11 cellular contexts compared by ENCODE assay signal in the genomic region with DNA sequence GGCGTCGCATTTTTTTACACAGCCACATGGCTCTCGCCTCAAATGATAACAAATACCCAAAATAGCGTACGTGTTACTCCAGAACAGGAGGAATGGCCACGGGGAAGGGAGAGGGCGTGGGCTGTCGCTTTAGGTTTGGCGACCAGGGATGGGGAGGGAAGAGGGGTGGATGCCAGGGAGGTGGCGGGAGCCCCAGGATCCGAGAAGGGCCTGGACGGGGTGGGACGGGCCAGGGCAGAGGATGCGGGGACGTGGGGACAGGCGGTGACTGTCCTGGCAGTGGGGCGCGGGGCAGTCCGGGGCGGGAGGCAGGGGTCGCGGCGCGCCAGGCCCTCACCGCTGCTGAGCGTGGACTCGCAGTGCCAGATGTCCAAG. TPM values are rescaled to one million over a fixed set of nuclear protein-coding genes. Genes with fewer than 3 reads are reported as not detected.
DNase-seq lines count a peak whose midpoint lies in the region; ATAC-seq and TF ChIP-seq lines count a peak whose summit lies in the region.
"Had no signal": no experiment of that assay in that cellular context is flagged by ENCODE, and none has a peak within 500 bp of the region (broad histone marks: within the 10 kb centered on the region; RNA-seq: fewer than 3 reads in every experiment).

No MANE protein-coding gene starts in this region.

- no peaks in the 10 kb centered on the region for H3K9me3 ChIP-seq in SK-N-SH
- H3K9me3 ChIP-seq in colonic mucosa: no peaks in the 10 kb centered on the region
- no peaks in the 10 kb centered on the region for H3K9me3 ChIP-seq in lower lobe of right lung
- no peaks in the 10 kb centered on the region for H3K9me3 ChIP-seq in tibial nerve

- H3K9me2 ChIP-seq in SK-N-SH: no peaks in the 10 kb centered on the region

- 0 out of 4 replicates have a peak overlapping the region, but pooled peaks of 1 of the 2 experiments have one; percentile 23 for H3K4me3 ChIP-seq in SK-N-SH (ENCODE audit: low read depth in 2 of 2, low read length in 1 of 2)
- H3K4me3 ChIP-seq in colonic mucosa: peak overlapping the region; percentile 37
- peak overlapping the region; percentile 55 for H3K4me3 ChIP-seq in lower lobe of right lung
- peak overlapping the region; percentile 44 to 76 (median 45) for H3K4me3 ChIP-seq in tibial nerve

- no peaks in the 10 kb centered on the region for H3K79me2 ChIP-seq in SK-N-SH (ENCODE audit: insufficient read depth)

- H4K20me1 ChIP-seq in SK-N-SH (ENCODE audit: insufficient read depth): no peaks in the 10 kb centered on the region

- no peak for ATAC-seq in SK-N-SH treated with all-trans-retinoic acid at 6 μM for 48 hours
- peak; percentile 18 to 31 for ATAC-seq in lower lobe of right lung

- peak overlapping the region; percentile 79 for H3K4me2 ChIP-seq in SK-N-SH

- WGBS in SK-N-SH (ENCODE audit: low lambda C conversion rate): 5% methylated on average over 12 of the region's 27 CpGs
- 0 to 33% methylated on average over 9 to 25 of the region's 27 CpGs for WGBS in tibial nerve, 2 donors

- CTCF ChIA-PET in SK-N-SH (lab: Yijun Ruan, JAX): no interaction called here

- no peak overlapping the region; the same call in 1 of the 2 replicates for H2AFZ ChIP-seq in SK-N-SH (ENCODE audit: low read depth)

- H3K36me3 ChIP-seq in SK-N-SH (replicated peaks in 1 of 2; ENCODE audit: control insufficient read depth in 1 of 2, insufficient read depth in 2 of 2, low read length in 1 of 2): no peaks in the 10 kb centered on the region
- no peaks in the 10 kb centered on the region for H3K36me3 ChIP-seq in colonic mucosa
- no peaks in the 10 kb centered on the region for H3K36me3 ChIP-seq in lower lobe of right lung
- no peaks in the 10 kb centered on the region for H3K36me3 ChIP-seq in tibial nerve

- H3K27ac ChIP-seq in SK-N-SH (ENCODE audit: low read depth in 2 of 2, low read length in 1 of 2): no peak overlapping the region
- H3K27ac ChIP-seq in colonic mucosa: peak overlapping the region; percentile 22
- peak overlapping the region; percentile 58 for H3K27ac ChIP-seq in lower lobe of right lung
- H3K27ac ChIP-seq in tibial nerve: peak overlapping the region; percentile 48 to 82 (median 76)
- H3K27ac ChIP-seq: HL-60 had no signal

- no peak for TF ChIP-seq RAD21 in SK-N-SH (IDR thresholded peaks at IDR 0.05; ENCODE audit: low read length)

- no peak for DNase-seq in SK-N-SH
- no peak for DNase-seq in colonic mucosa
- DNase-seq in lower lobe of right lung: no peak
- DNase-seq in tibial nerve (ENCODE audit: low spot score in 2 of 2): no peak
- no peak for DNase-seq in NCI-H1105 treated with DMSO at 0.1 percent for 48 hours (lab: John Stamatoyannopoulos, UW)
- DNase-seq in NCI-H82 (lab: John Stamatoyannopoulos, UW): no peak
- no peak for DNase-seq in stimulated activated CD4-positive, alpha-beta T cell treated with anti-CD3 and anti-CD28 coated beads, Interleukin-4, amount 100 ng/mL, for 4 hours
- DNase-seq: effector CD4-positive, alpha-beta T cell; stimulated activated CD4-positive, alpha-beta T cell treated with anti-CD3 and anti-CD28 coated beads, Interleukin-2, amount 100 ng/mL, for 48 hours had no signal

- POLR2A ChIA-PET in SK-N-SH (lab: Yijun Ruan, JAX): no interaction called here

- H3F3A ChIP-seq in SK-N-SH (replicated peaks; ENCODE audit: insufficient read depth): no peaks in the 10 kb centered on the region

- intact Hi-C loops in colonic mucosa (cut with DNase I) (no loop called here), lower lobe of right lung (cut with DNase I) (no loop called here)

- H3K9ac ChIP-seq in SK-N-SH: no peak overlapping the region
- H3K9ac ChIP-seq in colonic mucosa (ENCODE audit: low read depth in 2 of 2, low read length in 2 of 2): peak overlapping the region in 1 of 2 donors; percentile 66

- TF ChIP-seq POLR2A in tibial nerve (IDR thresholded peaks at IDR 0.05): no peak

- TF ChIP-seq CTCF in SK-N-SH (IDR thresholded peaks at IDR 0.05) (no peak), colonic mucosa (IDR thresholded peaks at IDR 0.05) (no peak), lower lobe of right lung (IDR thresholded peaks at IDR 0.05) (no peak), tibial nerve (IDR thresholded peaks at IDR 0.05) (no peak)

- TF ChIP-seq EP300 in SK-N-SH (IDR thresholded peaks at IDR 0.05; ENCODE audit: borderline replicate concordance in 1 of 2, low read depth in 1 of 2, low read length in 1 of 2) (no peak), tibial nerve (IDR thresholded peaks at IDR 0.05) (no peak)

- H3K27me3 ChIP-seq in SK-N-SH (ENCODE audit: insufficient read depth) (peaks cover 38% of the 10 kb centered on the region), colonic mucosa (peaks cover 4% of the 10 kb centered on the region), lower lobe of right lung (ENCODE audit: low read depth) (no peaks in the 10 kb centered on the region), tibial nerve (no peaks in the 10 kb centered on the region)

- H3K4me1 ChIP-seq in SK-N-SH (ENCODE audit: control insufficient read depth in 1 of 2, insufficient read depth in 2 of 2, low read depth in 1 of 2, low read length in 1 of 2) (peaks cover 0 to 6% of the 10 kb centered on the region in 2 experiments; a peak in 2 of 4 replicates), colonic mucosa (no peaks in the 10 kb centered on the region), lower lobe of right lung (no peaks in the 10 kb centered on the region), tibial nerve (no peaks in the 10 kb centered on the region)

TF ChIP-seq in SK-N-SH, 30 proteins besides CTCF, POLR2A, EP300 and RAD21 (continues in another document):
- TF ChIP-seq, protein P1, sequence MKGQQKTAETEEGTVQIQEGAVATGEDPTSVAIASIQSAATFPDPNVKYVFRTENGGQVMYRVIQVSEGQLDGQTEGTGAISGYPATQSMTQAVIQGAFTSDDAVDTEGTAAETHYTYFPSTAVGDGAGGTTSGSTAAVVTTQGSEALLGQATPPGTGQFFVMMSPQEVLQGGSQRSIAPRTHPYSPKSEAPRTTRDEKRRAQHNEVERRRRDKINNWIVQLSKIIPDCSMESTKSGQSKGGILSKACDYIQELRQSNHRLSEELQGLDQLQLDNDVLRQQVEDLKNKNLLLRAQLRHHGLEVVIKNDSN (IDR thresholded peaks at IDR 0.05; ENCODE audit: borderline replicate concordance, low read depth): no peak
- TF ChIP-seq GABPA (IDR thresholded peaks at IDR 0.05; ENCODE audit: low read depth): no peak

TF ChIP-seq in SK-N-SH treated with all-trans-retinoic acid at 6 μM for 48 hours, 23 proteins besides CTCF, POLR2A, EP300 and RAD21:
- TF ChIP-seq BACH2 (CRISPR knock-in tag; IDR thresholded peaks at IDR 0.05; ENCODE audit: borderline replicate concordance): no peak
- no peak for TF ChIP-seq ZC3H10 (CRISPR knock-in tag; IDR thresholded peaks at IDR 0.05)
- no peak for TF ChIP-seq ISL1 (CRISPR knock-in tag; IDR thresholded peaks at IDR 0.05)
- no peak for TF ChIP-seq ESRRG (CRISPR knock-in tag; IDR thresholded peaks at IDR 0.05)
- no peak for TF ChIP-seq GLIS3 (CRISPR knock-in tag; IDR thresholded peaks at IDR 0.05)
- TF ChIP-seq, protein P2, sequence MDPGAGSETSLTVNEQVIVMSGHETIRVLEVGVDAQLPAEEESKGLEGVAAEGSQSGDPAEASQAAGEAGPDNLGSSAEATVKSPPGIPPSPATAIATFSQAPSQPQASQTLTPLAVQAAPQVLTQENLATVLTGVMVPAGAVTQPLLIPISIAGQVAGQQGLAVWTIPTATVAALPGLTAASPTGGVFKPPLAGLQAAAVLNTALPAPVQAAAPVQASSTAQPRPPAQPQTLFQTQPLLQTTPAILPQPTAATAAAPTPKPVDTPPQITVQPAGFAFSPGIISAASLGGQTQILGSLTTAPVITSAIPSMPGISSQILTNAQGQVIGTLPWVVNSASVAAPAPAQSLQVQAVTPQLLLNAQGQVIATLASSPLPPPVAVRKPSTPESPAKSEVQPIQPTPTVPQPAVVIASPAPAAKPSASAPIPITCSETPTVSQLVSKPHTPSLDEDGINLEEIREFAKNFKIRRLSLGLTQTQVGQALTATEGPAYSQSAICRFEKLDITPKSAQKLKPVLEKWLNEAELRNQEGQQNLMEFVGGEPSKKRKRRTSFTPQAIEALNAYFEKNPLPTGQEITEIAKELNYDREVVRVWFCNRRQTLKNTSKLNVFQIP (CRISPR knock-in tag; IDR thresholded peaks at IDR 0.05; ENCODE audit: borderline replicate concordance, low read depth): no peak
- TF ChIP-seq SNAI2 (CRISPR knock-in tag; IDR thresholded peaks at IDR 0.05): no peak
- TF ChIP-seq, protein P3, sequence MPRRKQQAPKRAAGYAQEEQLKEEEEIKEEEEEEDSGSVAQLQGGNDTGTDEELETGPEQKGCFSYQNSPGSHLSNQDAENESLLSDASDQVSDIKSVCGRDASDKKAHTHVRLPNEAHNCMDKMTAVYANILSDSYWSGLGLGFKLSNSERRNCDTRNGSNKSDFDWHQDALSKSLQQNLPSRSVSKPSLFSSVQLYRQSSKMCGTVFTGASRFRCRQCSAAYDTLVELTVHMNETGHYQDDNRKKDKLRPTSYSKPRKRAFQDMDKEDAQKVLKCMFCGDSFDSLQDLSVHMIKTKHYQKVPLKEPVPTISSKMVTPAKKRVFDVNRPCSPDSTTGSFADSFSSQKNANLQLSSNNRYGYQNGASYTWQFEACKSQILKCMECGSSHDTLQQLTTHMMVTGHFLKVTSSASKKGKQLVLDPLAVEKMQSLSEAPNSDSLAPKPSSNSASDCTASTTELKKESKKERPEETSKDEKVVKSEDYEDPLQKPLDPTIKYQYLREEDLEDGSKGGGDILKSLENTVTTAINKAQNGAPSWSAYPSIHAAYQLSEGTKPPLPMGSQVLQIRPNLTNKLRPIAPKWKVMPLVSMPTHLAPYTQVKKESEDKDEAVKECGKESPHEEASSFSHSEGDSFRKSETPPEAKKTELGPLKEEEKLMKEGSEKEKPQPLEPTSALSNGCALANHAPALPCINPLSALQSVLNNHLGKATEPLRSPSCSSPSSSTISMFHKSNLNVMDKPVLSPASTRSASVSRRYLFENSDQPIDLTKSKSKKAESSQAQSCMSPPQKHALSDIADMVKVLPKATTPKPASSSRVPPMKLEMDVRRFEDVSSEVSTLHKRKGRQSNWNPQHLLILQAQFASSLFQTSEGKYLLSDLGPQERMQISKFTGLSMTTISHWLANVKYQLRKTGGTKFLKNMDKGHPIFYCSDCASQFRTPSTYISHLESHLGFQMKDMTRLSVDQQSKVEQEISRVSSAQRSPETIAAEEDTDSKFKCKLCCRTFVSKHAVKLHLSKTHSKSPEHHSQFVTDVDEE (CRISPR knock-in tag; IDR thresholded peaks at IDR 0.05): no peak
- TF ChIP-seq OSR1 (CRISPR knock-in tag; IDR thresholded peaks at IDR 0.05): no peak
- no peak for TF ChIP-seq ZNF8 (CRISPR knock-in tag; IDR thresholded peaks at IDR 0.05)

RNA-seq across cellular contexts. Expression of a gene that starts 0.6 kb away (rescaled TPM):
- polyA plus RNA-seq in SK-N-SH (2012; rRNA removed): 0.02 TPM in 2 replicates
- 0.01 and 0.04 TPM in 2 replicates for polyA plus RNA-seq in SK-N-SH (2012; cell fraction: cytosol; rRNA removed)
- polyA plus RNA-seq in SK-N-SH (2012; cell fraction: nucleus; rRNA removed): not detected in 2 replicates
- total RNA-seq in colonic mucosa: 1 to 10 TPM; 2.9 to 8.9 TPM
- 24.8 TPM for total RNA-seq in lower lobe of right lung
- total RNA-seq in tibial nerve: 10 to 100 TPM; 24.3 to 46.0 (median 29.8) TPM

Comparison
In these comparisons a context has a peak if more than half of its experiments do, and no peak if none do; other contexts are left out.
1. H3K27ac ChIP-seq: peak in colonic mucosa (single experiment), lower lobe of right lung (single experiment) and tibial nerve (4 of 4); none in SK-N-SH (0 of 2).